8 cellular contexts compared by ENCODE assay signal in the genomic region with DNA sequence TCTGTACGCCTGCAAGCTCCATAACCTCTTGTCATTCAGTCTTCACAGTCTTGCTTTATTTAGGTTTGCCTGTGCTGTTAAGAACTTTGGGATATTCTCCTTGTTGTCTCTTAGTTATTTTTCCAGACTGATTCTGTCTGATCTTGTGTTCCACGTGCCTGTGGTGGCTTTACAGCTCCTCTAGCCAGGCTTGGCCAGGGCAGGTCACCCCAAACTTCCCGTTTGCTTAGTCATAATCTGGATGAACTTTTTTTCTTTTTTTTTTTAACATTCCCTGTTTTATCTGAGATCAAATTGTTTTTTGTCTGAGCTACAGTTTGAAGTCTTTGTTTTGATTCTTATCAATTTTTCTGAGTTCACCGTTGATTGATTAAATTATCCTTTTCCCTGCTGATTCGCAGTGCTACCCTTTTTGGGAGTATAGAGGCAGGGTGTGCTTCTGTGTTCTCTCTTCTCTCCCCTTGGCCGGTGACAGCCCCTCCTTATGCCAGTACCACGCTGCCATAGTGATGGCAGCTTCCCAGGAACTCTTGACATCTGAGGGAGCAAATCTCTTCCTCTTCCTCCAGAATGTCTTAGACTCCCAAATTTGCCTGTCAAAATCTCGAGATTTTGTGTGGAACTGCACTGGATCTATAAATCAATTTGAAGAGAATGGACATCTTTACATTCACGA. TPM values are rescaled to one million over a fixed set of nuclear protein-coding genes. Genes with fewer than 3 reads are reported as not detected.
A peak's percentile ranks its signal among the peaks of the same experiment; 100 is the strongest.
DNase-seq lines count a peak whose midpoint lies in the region; ATAC-seq and TF ChIP-seq lines count a peak whose summit lies in the region.

No MANE protein-coding gene starts in this region.

- DNase-seq in CD14-positive monocyte (ENCODE audit: low spot score), result no peak
- DNase-seq in KBM-7, result peak; percentile 24
- no peak for DNase-seq in breast epithelium (ENCODE audit: low spot score in 2 of 2)
- DNase-seq in naive B cell, result no peak
- DNase-seq in NCI-H2196 treated with DMSO at 0.1 percent for 48 hours (lab: John Stamatoyannopoulos, UW; ENCODE audit: unreplicated experiment), result no peak
- no peak for DNase-seq in 8988T
- no peak for DNase-seq in SHP77 (lab: John Stamatoyannopoulos, UW)

- H3K9me3 Mint-ChIP-seq in CD14-positive monocyte, result no peaks in the 10 kb centered on the region
- no peaks in the 10 kb centered on the region for H3K9me3 Mint-ChIP-seq in naive B cell

- H3K27ac ChIP-seq in breast epithelium, result peak overlapping the region in 1 of 2 donors; percentile 51

- ATAC-seq in naive B cell (ENCODE audit: low read depth in 2 of 2) (no peak), GM21723 (IDR thresholded peaks at IDR 0.05; ENCODE audit: unreplicated experiment) (no peak)

- TF ChIP-seq POLR2A in breast epithelium (IDR thresholded peaks at IDR 0.05), result no peak

- peak overlapping the region; percentile 50 to 98 (median 90) for H3K27ac Mint-ChIP-seq in CD14-positive monocyte
- peak overlapping the region; percentile 90 to 100 (median 97) for H3K27ac Mint-ChIP-seq in naive B cell

- H3K27me3 Mint-ChIP-seq in CD14-positive monocyte (ENCODE audit: low read depth in 3 of 3) (peaks cover 0 to 2% (median 0%) of the 10 kb centered on the region in 3 donors), naive B cell (no peaks in the 10 kb centered on the region)

- H3K27me3 ChIP-seq in breast epithelium, result no peaks in the 10 kb centered on the region

- H3K36me3 Mint-ChIP-seq in CD14-positive monocyte (peaks cover 31% of the 10 kb centered on the region in 2 donors), naive B cell (peaks cover 37 to 43% of the 10 kb centered on the region in 2 donors)

- peak overlapping the region; percentile 61 to 79 (median 63) for H3K4me3 ChIP-seq in breast epithelium

- H3K4me1 Mint-ChIP-seq in CD14-positive monocyte (peaks cover 73% of the 10 kb centered on the region), naive B cell (peaks cover 64 to 86% (median 71%) of the 10 kb centered on the region in 3 donors)

- no peaks in the 10 kb centered on the region for H3K9me3 ChIP-seq in breast epithelium

- peak overlapping the region; percentile 72 to 91 for H3K4me3 Mint-ChIP-seq in CD14-positive monocyte
- peak overlapping the region; percentile 89 to 99 (median 95) for H3K4me3 Mint-ChIP-seq in naive B cell

- peaks cover 0 to 16% of the 10 kb centered on the region in 2 donors for H3K4me1 ChIP-seq in breast epithelium

- intact Hi-C loops in CD14-positive monocyte (cut with micrococcal nuclease), result loop anchor here (5.0 to 10.0 kb wide), 4 partner anchors 91 to 246 kb away; partner anchors contain the start of genes SP110 (in 1 of the 2), SP140 (in 1 of the 2) and SP140L (in 1 of the 2)
- intact Hi-C loops in breast epithelium (cut with DNase I; ENCODE audit: low total_unique reads), result no loop called here

- H3K36me3 ChIP-seq in breast epithelium, result no peaks in the 10 kb centered on the region

- TF ChIP-seq CTCF in CD14-positive monocyte (IDR thresholded peaks at IDR 0.05) (no peak), breast epithelium (IDR thresholded peaks at IDR 0.05) (no peak)

- in situ Hi-C loops in KBM-7 (cut with MboI; ENCODE audit: low pct_unique_long_range_greater_than_20kb, low sequenced_read_pairs), result no loop called here

RNA-seq across cellular contexts. Expression of gene SP100, which starts 2.5 kb away (rescaled TPM):
- polyA plus RNA-seq in CD14-positive monocyte, result 10 to 100 TPM; 68.1 to 97.4 TPM
- 100 to 1,000 TPM; 128 to 157 (median 152) TPM for total RNA-seq in breast epithelium
- 100 to 1,000 TPM; 188 to 428 (median 231) TPM for polyA plus RNA-seq in naive B cell (ENCODE audit: low read depth in 6 of 6)
